Comparison of ENCODE assay signal across 1 cellular context in the genomic region with DNA sequence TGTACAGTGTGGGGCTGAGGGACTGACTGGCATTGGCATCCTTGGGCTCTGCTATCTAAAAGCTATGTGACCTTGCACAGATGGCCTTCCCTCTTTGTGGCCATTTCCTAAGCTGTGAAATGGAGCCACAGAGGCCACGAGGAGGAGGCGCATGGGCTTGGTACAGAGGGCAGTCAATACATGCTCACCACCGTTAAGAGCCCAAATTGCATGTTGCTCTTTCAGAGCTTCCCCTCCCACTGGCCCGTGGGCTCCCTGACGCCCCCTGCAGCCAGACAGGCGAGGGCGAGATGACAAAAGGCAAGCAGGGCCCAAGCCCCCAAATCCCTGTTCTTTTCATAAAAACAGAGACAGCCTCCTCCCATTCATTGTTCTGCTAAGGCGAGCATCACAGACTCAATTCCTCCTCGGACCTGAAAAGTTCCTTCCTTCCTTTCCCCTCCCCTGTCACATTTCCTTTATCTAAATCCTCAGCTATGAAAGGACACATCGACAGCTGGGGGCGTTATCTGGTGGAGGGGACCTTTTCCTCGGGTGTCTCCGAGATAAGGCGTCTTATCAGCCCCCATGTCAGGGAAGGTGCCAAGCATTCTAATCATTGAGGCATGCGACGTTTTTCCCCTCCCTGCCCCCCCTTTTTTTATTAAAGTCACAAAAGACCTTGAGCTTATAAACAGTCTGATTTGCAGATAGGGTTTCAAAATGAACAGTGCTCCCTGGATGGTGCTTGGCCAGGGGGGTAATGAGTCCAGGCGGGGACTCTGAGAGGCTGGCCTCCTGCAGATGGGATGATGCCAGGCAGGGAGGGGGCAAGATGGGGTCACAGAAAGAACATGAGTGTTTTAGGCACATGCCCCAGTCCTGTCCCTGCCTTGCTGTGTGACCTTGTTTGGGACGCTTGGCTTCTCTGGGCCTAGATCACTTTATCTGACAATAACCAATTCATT.
TF ChIP-seq lines count a peak whose summit lies in the region.

No MANE protein-coding gene starts in this region.

TF ChIP-seq in HCT116, 20 proteins besides CTCF, POLR2A, EP300 and RAD21:
- TF ChIP-seq EZH2phosphoT487 (IDR thresholded peaks at IDR 0.05; ENCODE audit: borderline replicate concordance) = no peak
- no peak for TF ChIP-seq TCF7L2 (IDR thresholded peaks at IDR 0.05; ENCODE audit: borderline replicate concordance, extremely low read depth, insufficient read depth, insufficient read length)
- TF ChIP-seq MAX (IDR thresholded peaks at IDR 0.05) = no peak
- TF ChIP-seq ELF1 (IDR thresholded peaks at IDR 0.05; ENCODE audit: borderline replicate concordance, low read depth) = no peak
- TF ChIP-seq POLR2AphosphoS5 (IDR thresholded peaks at IDR 0.05; ENCODE audit: low read depth, low read length) = no peak
- no peak for TF ChIP-seq FOSL1 (IDR thresholded peaks at IDR 0.05; ENCODE audit: low read depth)
- no peak for TF ChIP-seq JUND (IDR thresholded peaks at IDR 0.05)
- TF ChIP-seq, protein P1, sequence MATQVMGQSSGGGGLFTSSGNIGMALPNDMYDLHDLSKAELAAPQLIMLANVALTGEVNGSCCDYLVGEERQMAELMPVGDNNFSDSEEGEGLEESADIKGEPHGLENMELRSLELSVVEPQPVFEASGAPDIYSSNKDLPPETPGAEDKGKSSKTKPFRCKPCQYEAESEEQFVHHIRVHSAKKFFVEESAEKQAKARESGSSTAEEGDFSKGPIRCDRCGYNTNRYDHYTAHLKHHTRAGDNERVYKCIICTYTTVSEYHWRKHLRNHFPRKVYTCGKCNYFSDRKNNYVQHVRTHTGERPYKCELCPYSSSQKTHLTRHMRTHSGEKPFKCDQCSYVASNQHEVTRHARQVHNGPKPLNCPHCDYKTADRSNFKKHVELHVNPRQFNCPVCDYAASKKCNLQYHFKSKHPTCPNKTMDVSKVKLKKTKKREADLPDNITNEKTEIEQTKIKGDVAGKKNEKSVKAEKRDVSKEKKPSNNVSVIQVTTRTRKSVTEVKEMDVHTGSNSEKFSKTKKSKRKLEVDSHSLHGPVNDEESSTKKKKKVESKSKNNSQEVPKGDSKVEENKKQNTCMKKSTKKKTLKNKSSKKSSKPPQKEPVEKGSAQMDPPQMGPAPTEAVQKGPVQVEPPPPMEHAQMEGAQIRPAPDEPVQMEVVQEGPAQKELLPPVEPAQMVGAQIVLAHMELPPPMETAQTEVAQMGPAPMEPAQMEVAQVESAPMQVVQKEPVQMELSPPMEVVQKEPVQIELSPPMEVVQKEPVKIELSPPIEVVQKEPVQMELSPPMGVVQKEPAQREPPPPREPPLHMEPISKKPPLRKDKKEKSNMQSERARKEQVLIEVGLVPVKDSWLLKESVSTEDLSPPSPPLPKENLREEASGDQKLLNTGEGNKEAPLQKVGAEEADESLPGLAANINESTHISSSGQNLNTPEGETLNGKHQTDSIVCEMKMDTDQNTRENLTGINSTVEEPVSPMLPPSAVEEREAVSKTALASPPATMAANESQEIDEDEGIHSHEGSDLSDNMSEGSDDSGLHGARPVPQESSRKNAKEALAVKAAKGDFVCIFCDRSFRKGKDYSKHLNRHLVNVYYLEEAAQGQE (IDR thresholded peaks at IDR 0.05; ENCODE audit: low read depth) = no peak
- TF ChIP-seq, protein P2, sequence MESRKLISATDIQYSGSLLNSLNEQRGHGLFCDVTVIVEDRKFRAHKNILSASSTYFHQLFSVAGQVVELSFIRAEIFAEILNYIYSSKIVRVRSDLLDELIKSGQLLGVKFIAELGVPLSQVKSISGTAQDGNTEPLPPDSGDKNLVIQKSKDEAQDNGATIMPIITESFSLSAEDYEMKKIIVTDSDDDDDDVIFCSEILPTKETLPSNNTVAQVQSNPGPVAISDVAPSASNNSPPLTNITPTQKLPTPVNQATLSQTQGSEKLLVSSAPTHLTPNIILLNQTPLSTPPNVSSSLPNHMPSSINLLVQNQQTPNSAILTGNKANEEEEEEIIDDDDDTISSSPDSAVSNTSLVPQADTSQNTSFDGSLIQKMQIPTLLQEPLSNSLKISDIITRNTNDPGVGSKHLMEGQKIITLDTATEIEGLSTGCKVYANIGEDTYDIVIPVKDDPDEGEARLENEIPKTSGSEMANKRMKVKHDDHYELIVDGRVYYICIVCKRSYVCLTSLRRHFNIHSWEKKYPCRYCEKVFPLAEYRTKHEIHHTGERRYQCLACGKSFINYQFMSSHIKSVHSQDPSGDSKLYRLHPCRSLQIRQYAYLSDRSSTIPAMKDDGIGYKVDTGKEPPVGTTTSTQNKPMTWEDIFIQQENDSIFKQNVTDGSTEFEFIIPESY (IDR thresholded peaks at IDR 0.05; ENCODE audit: extremely low read depth, insufficient replicate concordance, low read length) = no peak
- no peak for TF ChIP-seq SP1 (IDR thresholded peaks at IDR 0.05; ENCODE audit: low read depth)
- TF ChIP-seq ZNF274 (IDR thresholded peaks at IDR 0.05; ENCODE audit: low read depth, low read length) = no peak
- no peak for TF ChIP-seq CEBPB (IDR thresholded peaks at IDR 0.05; ENCODE audit: low read depth)
- no peak for TF ChIP-seq EGR1 (IDR thresholded peaks at IDR 0.05; ENCODE audit: low read depth)
